ENCODE assay signal across 8 cellular contexts in genomic region chr12:110661337-110661972, GRCh38. TPM values are rescaled to one million over a fixed set of nuclear protein-coding genes. Genes with fewer than 3 reads are reported as not detected.
A peak's percentile ranks its signal among the peaks of the same experiment; 100 is the strongest.
DNase-seq lines count a peak whose midpoint lies in the region; ATAC-seq, FAIRE-seq and TF ChIP-seq lines count a peak whose summit lies in the region.

No MANE protein-coding gene starts in this region.

- peak; percentile 52 for DNase-seq in SIG-M5 (lab: John Stamatoyannopoulos, UW)
- peak; percentile 32 to 80 for DNase-seq in stimulated activated effector memory CD8-positive, alpha-beta T cell treated with anti-CD3 and anti-CD28 coated beads, Interleukin-12 subunit alpha, Interleukin-12 subunit beta, amount 100 ng/mL, for 72 hours (ENCODE audit: low spot score in 2 of 2)
- DNase-seq in NCI-H2171 (lab: John Stamatoyannopoulos, UW): no peak
- DNase-seq in D721Med (ENCODE audit: insufficient read length, low spot score): no peak
- DNase-seq in AG08396 (ENCODE audit: low spot score): no peak

- H3K9me3 Mint-ChIP-seq in stimulated activated effector memory CD8-positive, alpha-beta T cell treated with anti-CD3 and anti-CD28 coated beads, Interleukin-12 subunit alpha, Interleukin-12 subunit beta, amount 100 ng/mL, for 72 hours: no peaks in the 10 kb centered on the region

- H3K27ac Mint-ChIP-seq in stimulated activated effector memory CD8-positive, alpha-beta T cell treated with anti-CD3 and anti-CD28 coated beads, Interleukin-12 subunit alpha, Interleukin-12 subunit beta, amount 100 ng/mL, for 72 hours: peak overlapping the region; percentile 92

- peak overlapping the region; percentile 65 for H3K4me3 Mint-ChIP-seq in stimulated activated effector memory CD8-positive, alpha-beta T cell treated with anti-CD3 and anti-CD28 coated beads, Interleukin-12 subunit alpha, Interleukin-12 subunit beta, amount 100 ng/mL, for 72 hours

- FAIRE-seq in D721Med (lab: Jason Lieb, UNC): no peak

- TF ChIP-seq CTCF in D721Med (IDR thresholded peaks at IDR 0.05; ENCODE audit: insufficient read depth, missing control alignments): no peak

- peaks cover 28% of the 10 kb centered on the region for H3K4me1 Mint-ChIP-seq in stimulated activated effector memory CD8-positive, alpha-beta T cell treated with anti-CD3 and anti-CD28 coated beads, Interleukin-12 subunit alpha, Interleukin-12 subunit beta, amount 100 ng/mL, for 72 hours

- ATAC-seq in GM18861 (IDR thresholded peaks at IDR 0.05; ENCODE audit: unreplicated experiment) (peak; percentile 79), HG02759 (IDR thresholded peaks at IDR 0.05; ENCODE audit: unreplicated experiment) (peak; percentile 96), esophagus mucosa (peak; percentile 68)
- ATAC-seq in stimulated activated effector memory CD8-positive, alpha-beta T cell treated with anti-CD3 and anti-CD28 coated beads, Interleukin-12 subunit alpha, Interleukin-12 subunit beta, amount 100 ng/mL, for 72 hours: peak; percentile 91

- peaks cover 5% of the 10 kb centered on the region for H3K36me3 Mint-ChIP-seq in stimulated activated effector memory CD8-positive, alpha-beta T cell treated with anti-CD3 and anti-CD28 coated beads, Interleukin-12 subunit alpha, Interleukin-12 subunit beta, amount 100 ng/mL, for 72 hours

RNA-seq across cellular contexts. Expression of gene HVCN1, which starts 27.5 kb away (rescaled TPM):
- 1.3 TPM for total RNA-seq in esophagus mucosa

RNA-seq across cellular contexts. Expression of gene TCTN1, which starts 47.5 kb away (rescaled TPM):
- 13.0 TPM for total RNA-seq in esophagus mucosa

Comparison
In these comparisons a context has a peak if more than half of its experiments do, and no peak if none do; other contexts are left out.
1. DNase-seq: peak in SIG-M5 (single experiment) and stimulated activated effector memory CD8-positive, alpha-beta T cell treated with anti-CD3 and anti-CD28 coated beads, Interleukin-12 subunit alpha, Interleukin-12 subunit beta, amount 100 ng/mL, for 72 hours (2 of 2); none in NCI-H2171 (single experiment), D721Med (single experiment) and AG08396 (single experiment).
2. Peak in every context shown above with its lines, with median percentiles within 50 percentile points of each other: ATAC-seq.